Comparison of ENCODE assay signal across 12 cellular contexts in the genomic region with DNA sequence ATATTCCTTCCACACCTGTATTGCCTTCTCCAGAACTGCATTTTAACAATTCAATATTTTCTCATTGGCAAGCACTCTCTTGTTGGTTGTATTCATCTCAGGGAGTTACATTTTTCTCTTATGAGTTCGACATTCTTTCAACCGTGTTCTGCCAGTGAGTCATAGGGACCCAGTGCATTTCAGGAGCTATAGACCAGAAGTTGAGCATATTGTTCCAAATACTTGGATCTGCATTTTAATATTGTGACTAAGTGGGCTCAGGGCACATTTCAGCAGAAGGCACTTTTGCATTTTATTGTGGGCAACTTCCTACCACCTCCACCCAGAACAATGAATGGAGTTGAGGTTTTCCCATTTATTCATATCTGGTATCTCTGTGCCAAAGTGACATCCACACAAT.
DNase-seq lines count a peak whose midpoint lies in the region; ATAC-seq, FAIRE-seq and TF ChIP-seq lines count a peak whose summit lies in the region.
"Had no signal": no experiment of that assay in that cellular context is flagged by ENCODE, and none has a peak within 500 bp of the region (broad histone marks: within the 10 kb centered on the region; RNA-seq: fewer than 3 reads in every experiment).

No MANE protein-coding gene starts in this region.

- H3K79me2 ChIP-seq in HepG2 (ENCODE audit: insufficient read depth, low read length): no peaks in the 10 kb centered on the region
- H3K79me2 ChIP-seq in K562 (ENCODE audit: control insufficient read depth, insufficient read depth, low read length): no peaks in the 10 kb centered on the region

- in situ Hi-C loops in HepG2 (cut with HindIII; ENCODE audit: extremely low pct_ligation_motif_present, low pct_unique_long_range_greater_than_20kb) (no loop called here), K562 (cut with MboI) (no loop called here)

- H3K9ac ChIP-seq in HepG2 (ENCODE audit: insufficient read depth, low read depth, low read length): no peak overlapping the region
- H3K9ac ChIP-seq in K562 (ENCODE audit: insufficient read depth in 1 of 2, low read depth in 2 of 2, low read length in 2 of 2): no peak overlapping the region

- TF ChIP-seq EP300 in HepG2 (IDR thresholded peaks at IDR 0.05; ENCODE audit: low read depth in 2 of 2, low read length in 2 of 2) (no peak), HepG2 (CRISPR knock-in tag; IDR thresholded peaks at IDR 0.05; ENCODE audit: borderline replicate concordance) (no peak), K562 (IDR thresholded peaks at IDR 0.05; ENCODE audit: low read length) (no peak)

- POLR2A ChIA-PET in HepG2 (lab: Yijun Ruan, JAX): no interaction called here
- POLR2A ChIA-PET in K562 (lab: Yijun Ruan, JAX): no interaction called here

- H3K9me1 ChIP-seq in K562 (ENCODE audit: control insufficient read depth, insufficient read depth, low read length): no peaks in the 10 kb centered on the region

- TF ChIP-seq POLR2A in HepG2 (IDR thresholded peaks at IDR 0.05; ENCODE audit: insufficient read depth in 1 of 2, low read depth in 2 of 2, low read length in 2 of 2) (no peak), right lobe of liver (IDR thresholded peaks at IDR 0.05) (no peak), K562 (conservative IDR thresholded peaks at IDR 0.05) (no peak)

- H3K27ac ChIP-seq in HepG2 (ENCODE audit: extremely low read length, insufficient read depth, low read length): no peak overlapping the region
- no peak overlapping the region for H3K27ac ChIP-seq in right lobe of liver
- H3K27ac ChIP-seq in K562 (ENCODE audit: extremely low read depth, low read depth, low read length): no peak overlapping the region
- H3K27ac ChIP-seq: VCaP had no signal

- FAIRE-seq in HepG2 (lab: Jason Lieb, UNC): no peak
- FAIRE-seq in K562 (lab: Jason Lieb, UNC): no peak
- FAIRE-seq: A204.1 had no signal

- ATAC-seq in HepG2: no peak
- no peak for ATAC-seq in right lobe of liver
- no peak for ATAC-seq in K562
- no peak for ATAC-seq in GM21390 (IDR thresholded peaks at IDR 0.05; ENCODE audit: unreplicated experiment)
- no peak for ATAC-seq in HG02571 (IDR thresholded peaks at IDR 0.05; ENCODE audit: unreplicated experiment)
- ATAC-seq in GM21737 (IDR thresholded peaks at IDR 0.05; ENCODE audit: unreplicated experiment): no peak
- ATAC-seq: effector memory CD8-positive, alpha-beta T cell; left ventricle myocardium superior had no signal

- WGBS in HepG2 (ENCODE audit: low lambda C conversion rate): 0% methylated on average over 2 of the region's 2 CpGs
- 75% methylated on average over 2 of the region's 2 CpGs for WGBS in right lobe of liver (ENCODE audit: insufficient coverage, low coverage, low lambda C conversion rate, missing lambda C conversion rate)
- WGBS in K562 (ENCODE audit: insufficient coverage, low coverage, missing lambda C conversion rate): 5% methylated on average over 2 of the region's 2 CpGs

- H3K4me2 ChIP-seq in HepG2 (ENCODE audit: low read depth, low read length): no peak overlapping the region
- no peak overlapping the region for H3K4me2 ChIP-seq in K562 (ENCODE audit: insufficient read depth, low read length)

- DNase-seq in HepG2 (ENCODE audit: low spot score) (peak; percentile 27), right lobe of liver (no peak), K562 (ENCODE audit: extremely low read depth in 1 of 4, low spot score in 3 of 4) (no peak), iris pigment epithelial cell (ENCODE audit: low read depth) (peak; percentile 99), MV-4-11 (lab: John Stamatoyannopoulos, UW) (no peak)
- DNase-seq: effector memory CD8-positive, alpha-beta T cell; left ventricle myocardium superior had no signal

- H3K27me3 ChIP-seq in HepG2 (ENCODE audit: control insufficient read depth in 1 of 2, insufficient read depth in 2 of 2, low read length in 2 of 2) (no peaks in the 10 kb centered on the region), right lobe of liver (no peaks in the 10 kb centered on the region), K562 (ENCODE audit: control insufficient read depth in 2 of 2, insufficient read depth in 2 of 2, low read length in 2 of 2) (no peaks in the 10 kb centered on the region; a peak in 1 of 5 replicates)

- no peak for TF ChIP-seq CTCF in HepG2 (CRISPR knock-in tag; IDR thresholded peaks at IDR 0.05)
- no peak for TF ChIP-seq CTCF in right lobe of liver (IDR thresholded peaks at IDR 0.05)
- TF ChIP-seq CTCF in K562 (IDR thresholded peaks at IDR 0.05 in 2 of 3, conservative IDR thresholded peaks at IDR 0.05 in 1 of 3; ENCODE audit: insufficient read depth in 2 of 3, low read depth in 1 of 3, low read length in 3 of 3): no peak

- H2AFZ ChIP-seq in HepG2 (ENCODE audit: low read length): no peak overlapping the region
- no peak overlapping the region for H2AFZ ChIP-seq in K562 (ENCODE audit: low read depth, low read length)

- H4K20me1 ChIP-seq in HepG2 (ENCODE audit: insufficient read depth, low read length): no peaks in the 10 kb centered on the region
- no peaks in the 10 kb centered on the region for H4K20me1 ChIP-seq in K562 (replicated peaks; ENCODE audit: control insufficient read depth, insufficient read depth, low read length)

- intact Hi-C loops in HepG2 (cut with micrococcal nuclease; ENCODE audit: unreplicated experiment) (no loop called here), right lobe of liver (cut with DNase I) (no loop called here), K562 (cut with micrococcal nuclease) (no loop called here)

- H3K36me3 ChIP-seq in HepG2 (replicated peaks in 1 of 2; ENCODE audit: control insufficient read depth in 1 of 2, insufficient read depth in 2 of 2, low read length in 2 of 2) (no peaks in the 10 kb centered on the region), right lobe of liver (no peaks in the 10 kb centered on the region), K562 (ENCODE audit: control insufficient read depth, insufficient read depth, low read length) (no peaks in the 10 kb centered on the region)

- H3K4me3 ChIP-seq in HepG2 (replicated peaks in 1 of 3; ENCODE audit: insufficient read depth in 1 of 3, low read depth in 2 of 3, low read length in 3 of 3) (no peak overlapping the region), right lobe of liver (no peak overlapping the region), K562 (no peak overlapping the region)

- H3K9me3 ChIP-seq in HepG2 (ENCODE audit: low read length) (peaks cover 7% of the 10 kb centered on the region), right lobe of liver (peaks cover 0 to under 1% (median 0%) of the 10 kb centered on the region in 4 donors), K562 (replicated peaks; ENCODE audit: control insufficient read depth, insufficient read depth, low read depth, low read length) (no peaks in the 10 kb centered on the region)

- CTCF ChIA-PET in HepG2 (lab: Yijun Ruan, JAX; ENCODE audit: low intra/inter-chr PET ratio, low total read pairs) (no interaction called here), K562 (lab: Yijun Ruan, JAX; ENCODE audit: low intra/inter-chr PET ratio) (no interaction called here)

- no TSS peak for BruUV-seq in HepG2 (replicated peaks; lab: Mats Ljungman, UMichigan)
- BruUV-seq in K562 (replicated peaks; lab: Mats Ljungman, UMichigan): no TSS peak

- TF ChIP-seq RAD21 in HepG2 (CRISPR knock-in tag; IDR thresholded peaks at IDR 0.05) (no peak), K562 (CRISPR knock-in tag; conservative IDR thresholded peaks at IDR 0.05 in 1 of 2, IDR thresholded peaks at IDR 0.05 in 1 of 2) (no peak)

- H3K4me1 ChIP-seq in HepG2 (ENCODE audit: insufficient read depth, low read length): no peaks in the 10 kb centered on the region
- H3K4me1 ChIP-seq in right lobe of liver: no peaks in the 10 kb centered on the region
- no peaks in the 10 kb centered on the region for H3K4me1 ChIP-seq in K562 (replicated peaks in 1 of 2; ENCODE audit: control insufficient read depth in 2 of 2, insufficient read depth in 2 of 2, low read length in 2 of 2)

TF ChIP-seq in HepG2, 621 proteins besides CTCF, POLR2A, EP300 and RAD21 (continues in another document):
- TF ChIP-seq NR2F2 (IDR thresholded peaks at IDR 0.05; ENCODE audit: borderline replicate concordance, low read depth) (no peak), CERS6 (CRISPR knock-in tag; IDR thresholded peaks at IDR 0.05) (no peak), ZNF432 (CRISPR knock-in tag; IDR thresholded peaks at IDR 0.05; ENCODE audit: borderline replicate concordance) (no peak), MTA1 (CRISPR knock-in tag; IDR thresholded peaks at IDR 0.05; ENCODE audit: borderline replicate concordance) (no peak), ZNF124 (CRISPR knock-in tag; IDR thresholded peaks at IDR 0.05) (no peak), FOSL2 (CRISPR knock-in tag; IDR thresholded peaks at IDR 0.05) (0 out of 2 replicates have a peak, but pooled peaks have one; percentile 22)

TF ChIP-seq in K562, 482 proteins besides CTCF, POLR2A, EP300 and RAD21:
- TF ChIP-seq FOSL1 (tag; conservative IDR thresholded peaks at IDR 0.05): 0 out of 2 replicates have a peak, but pooled peaks have one; percentile 31
- TF ChIP-seq MBD2 (IDR thresholded peaks at IDR 0.05; ENCODE audit: borderline replicate concordance, low read depth): no peak
- TF ChIP-seq NR4A1 (CRISPR knock-in tag; IDR thresholded peaks at IDR 0.05): no peak
- no peak for TF ChIP-seq NR4A1 (tag; IDR thresholded peaks at IDR 0.05)
- no peak for TF ChIP-seq RCOR1 (IDR thresholded peaks at IDR 0.05; ENCODE audit: borderline replicate concordance in 1 of 2, low read depth in 2 of 2, low read length in 2 of 2)
- TF ChIP-seq NR2C1 (IDR thresholded peaks at IDR 0.05): no peak
- no peak for TF ChIP-seq NR2C1 (tag; IDR thresholded peaks at IDR 0.05)
- TF ChIP-seq CBFB (CRISPR knock-in tag; IDR thresholded peaks at IDR 0.05): no peak
- TF ChIP-seq THAP7 (CRISPR knock-in tag; IDR thresholded peaks at IDR 0.05): no peak

Comparison
In these comparisons a context has a peak if more than half of its experiments do, and no peak if none do; other contexts are left out.
1. DNase-seq: peak in HepG2 (single experiment) and iris pigment epithelial cell (single experiment); none in right lobe of liver (0 of 3), K562 (0 of 4) and MV-4-11 (single experiment).
2. Of the 241 proteins assayed by ChIP-seq in both HepG2 and K562: peak only in HepG2: none; only in K562: FOSL1; in both: none; in neither: 240.